Comparison of ENCODE assay signal across 11 cellular contexts in genomic region chr5:54616031-54616430, GRCh38.
DNase-seq lines count a peak whose midpoint lies in the region; ATAC-seq and TF ChIP-seq lines count a peak whose summit lies in the region.
"Had no signal": no experiment of that assay in that cellular context is flagged by ENCODE, and none has a peak within 500 bp of the region (broad histone marks: within the 10 kb centered on the region; RNA-seq: fewer than 3 reads in every experiment).

No MANE protein-coding gene starts in this region.

- peak; percentile 37 for DNase-seq in Ammon's horn (ENCODE audit: low spot score)
- peak; percentile 16 for DNase-seq in OCI-M1 (lab: John Stamatoyannopoulos, UW)
- peak; percentile 93 for DNase-seq in fibroblast of pulmonary artery (ENCODE audit: low read depth)
- DNase-seq in omental fat pad (ENCODE audit: low spot score) = no peak
- no peak for DNase-seq in NCI-H2171 treated with DMSO at 0.1 percent for 48 hours (lab: John Stamatoyannopoulos, UW)
- no peak for DNase-seq in NCI-H1105 (lab: John Stamatoyannopoulos, UW)
- no peak for DNase-seq in activated gamma-delta T cell (lab: John Stamatoyannopoulos, UW)
- DNase-seq: BE2C; central memory CD4-positive, alpha-beta T cell; SK-N-SH had no signal

- ATAC-seq in omental fat pad (ENCODE audit: low FRiP score) = peak; percentile 93
- no peak for ATAC-seq in HG03045 (IDR thresholded peaks at IDR 0.05; ENCODE audit: unreplicated experiment)

- no peak overlapping the region for H3K4me3 ChIP-seq in fibroblast of pulmonary artery (replicated peaks; ENCODE audit: low read depth, low read length)

- TF ChIP-seq CTCF in fibroblast of pulmonary artery (IDR thresholded peaks at IDR 0.05; ENCODE audit: low read length, missing control alignments) (no peak), omental fat pad (IDR thresholded peaks at IDR 0.05) (no peak)

Comparison
In these comparisons a context has a peak if more than half of its experiments do, and no peak if none do; other contexts are left out.
1. DNase-seq: peak in Ammon's horn (single experiment), OCI-M1 (single experiment) and fibroblast of pulmonary artery (single experiment); none in omental fat pad (single experiment), NCI-H2171 treated with DMSO at 0.1 percent for 48 hours (single experiment), NCI-H1105 (single experiment) and activated gamma-delta T cell (single experiment).